1 cellular context compared by ENCODE assay signal in the genomic region with DNA sequence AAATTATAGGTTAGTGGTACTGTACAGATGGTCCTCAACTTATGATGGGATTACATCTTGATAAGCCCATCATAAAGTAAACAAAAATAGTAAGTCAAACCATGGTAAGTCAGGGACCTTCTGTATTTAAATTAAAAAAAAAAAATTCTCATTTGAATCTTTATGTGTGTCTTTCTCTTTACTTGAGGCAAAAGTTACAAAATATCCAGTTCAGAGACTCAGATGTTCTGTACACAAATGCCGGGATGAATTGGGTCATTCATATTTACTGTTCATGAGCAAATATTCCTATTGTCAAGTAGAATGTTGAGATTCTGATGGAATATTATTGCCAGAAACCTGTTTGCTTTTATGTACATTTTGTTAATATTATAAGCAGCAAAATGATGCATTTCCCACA.
TF ChIP-seq lines count a peak whose summit lies in the region.

No MANE protein-coding gene starts in this region.

TF ChIP-seq in HepG2, 621 proteins besides CTCF, POLR2A, EP300 and RAD21 (continues in another document):
- no peak for TF ChIP-seq EED (CRISPR knock-in tag; IDR thresholded peaks at IDR 0.05)
- TF ChIP-seq MED1 (CRISPR knock-in tag; IDR thresholded peaks at IDR 0.05) = peak; percentile 35; the same call in 1 of the 2 replicates
- TF ChIP-seq RERE (CRISPR knock-in tag; IDR thresholded peaks at IDR 0.05; ENCODE audit: low read depth) = peak; percentile 56; the same call in 1 of the 2 replicates
- TF ChIP-seq FOXJ3 (CRISPR knock-in tag; IDR thresholded peaks at IDR 0.05; ENCODE audit: borderline replicate concordance) = peak; percentile 66; the same call in 1 of the 2 replicates
- TF ChIP-seq NR1H2 (CRISPR knock-in tag; IDR thresholded peaks at IDR 0.05; ENCODE audit: borderline replicate concordance, low read depth) = no peak
- no peak for TF ChIP-seq AGO1 (IDR thresholded peaks at IDR 0.05; ENCODE audit: low read depth, low read length, poor library complexity, severe bottlenecking)
- TF ChIP-seq ELF3 (CRISPR knock-in tag; IDR thresholded peaks at IDR 0.05) = 0 out of 2 replicates have a peak, but pooled peaks have one; percentile 13
- TF ChIP-seq NR2F6 (IDR thresholded peaks at IDR 0.05) = 0 out of 2 replicates have a peak, but pooled peaks have one; percentile 14
- TF ChIP-seq NR2F6 (CRISPR knock-in tag; IDR thresholded peaks at IDR 0.05) = 0 out of 2 replicates have a peak, but pooled peaks have one; percentile 30
- TF ChIP-seq ZNF468 (CRISPR knock-in tag; IDR thresholded peaks at IDR 0.05) = no peak
- peak; percentile 57 for TF ChIP-seq NCOA2 (CRISPR knock-in tag; IDR thresholded peaks at IDR 0.05)
- 0 out of 2 replicates have a peak, but pooled peaks have one; percentile 31 for TF ChIP-seq NFIC (IDR thresholded peaks at IDR 0.05; ENCODE audit: low read length)
- TF ChIP-seq ZNF777 (CRISPR knock-in tag; IDR thresholded peaks at IDR 0.05) = 0 out of 2 replicates have a peak, but pooled peaks have one; percentile 30
- 0 out of 2 replicates have a peak, but pooled peaks have one; percentile 72 for TF ChIP-seq NKX3-1 (CRISPR knock-in tag; IDR thresholded peaks at IDR 0.05)
- TF ChIP-seq TCF7L2 (IDR thresholded peaks at IDR 0.05; ENCODE audit: low read depth, low read length) = 0 out of 2 replicates have a peak, but pooled peaks have one; percentile 32
- no peak for TF ChIP-seq ZFX (CRISPR knock-in tag; IDR thresholded peaks at IDR 0.05; ENCODE audit: low read depth)
- TF ChIP-seq RCOR2 (CRISPR knock-in tag; IDR thresholded peaks at IDR 0.05) = 0 out of 2 replicates have a peak, but pooled peaks have one; percentile 36
- no peak for TF ChIP-seq ZNF660 (CRISPR knock-in tag; IDR thresholded peaks at IDR 0.05; ENCODE audit: borderline replicate concordance, low read depth)
- TF ChIP-seq, protein P1, sequence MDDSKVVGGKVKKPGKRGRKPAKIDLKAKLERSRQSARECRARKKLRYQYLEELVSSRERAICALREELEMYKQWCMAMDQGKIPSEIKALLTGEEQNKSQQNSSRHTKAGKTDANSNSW (CRISPR knock-in tag; IDR thresholded peaks at IDR 0.05; ENCODE audit: borderline replicate concordance) = no peak
- TF ChIP-seq HNF4A (CRISPR knock-in tag; IDR thresholded peaks at IDR 0.05) = 0 out of 2 replicates have a peak, but pooled peaks have one; percentile 20
- TF ChIP-seq ATF4 (CRISPR knock-in tag; IDR thresholded peaks at IDR 0.05) = 0 out of 4 replicates have a peak, but pooled peaks of 1 of the 2 experiments have one; percentile 20
- TF ChIP-seq RARA (CRISPR knock-in tag; IDR thresholded peaks at IDR 0.05) = peak; percentile 48
- 0 out of 2 replicates have a peak, but pooled peaks have one; percentile 6 for TF ChIP-seq TFAP4 (IDR thresholded peaks at IDR 0.05; ENCODE audit: borderline replicate concordance, low read depth)
- TF ChIP-seq ZNF333 (CRISPR knock-in tag; IDR thresholded peaks at IDR 0.05; ENCODE audit: borderline replicate concordance) = no peak
- 0 out of 2 replicates have a peak, but pooled peaks have one; percentile 25 for TF ChIP-seq POGZ (CRISPR knock-in tag; IDR thresholded peaks at IDR 0.05)
- TF ChIP-seq KLF6 (CRISPR knock-in tag; IDR thresholded peaks at IDR 0.05) = no peak
- TF ChIP-seq, protein P2, sequence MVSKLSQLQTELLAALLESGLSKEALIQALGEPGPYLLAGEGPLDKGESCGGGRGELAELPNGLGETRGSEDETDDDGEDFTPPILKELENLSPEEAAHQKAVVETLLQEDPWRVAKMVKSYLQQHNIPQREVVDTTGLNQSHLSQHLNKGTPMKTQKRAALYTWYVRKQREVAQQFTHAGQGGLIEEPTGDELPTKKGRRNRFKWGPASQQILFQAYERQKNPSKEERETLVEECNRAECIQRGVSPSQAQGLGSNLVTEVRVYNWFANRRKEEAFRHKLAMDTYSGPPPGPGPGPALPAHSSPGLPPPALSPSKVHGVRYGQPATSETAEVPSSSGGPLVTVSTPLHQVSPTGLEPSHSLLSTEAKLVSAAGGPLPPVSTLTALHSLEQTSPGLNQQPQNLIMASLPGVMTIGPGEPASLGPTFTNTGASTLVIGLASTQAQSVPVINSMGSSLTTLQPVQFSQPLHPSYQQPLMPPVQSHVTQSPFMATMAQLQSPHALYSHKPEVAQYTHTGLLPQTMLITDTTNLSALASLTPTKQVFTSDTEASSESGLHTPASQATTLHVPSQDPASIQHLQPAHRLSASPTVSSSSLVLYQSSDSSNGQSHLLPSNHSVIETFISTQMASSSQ (IDR thresholded peaks at IDR 0.05; ENCODE audit: low read depth) = no peak
- TF ChIP-seq, protein P2 (CRISPR knock-in tag; IDR thresholded peaks at IDR 0.05; ENCODE audit: borderline replicate concordance) = 0 out of 2 replicates have a peak, but pooled peaks have one; percentile 23
- TF ChIP-seq SOX13 (IDR thresholded peaks at IDR 0.05) = no peak; the same call in 1 of the 2 replicates
- peak in 1 of 2 experiments; percentile 85; a peak in 2 of 4 replicates for TF ChIP-seq SOX13 (CRISPR knock-in tag; conservative IDR thresholded peaks at IDR 0.05 in 1 of 2, IDR thresholded peaks at IDR 0.05 in 1 of 2)
- TF ChIP-seq SAP130 (CRISPR knock-in tag; IDR thresholded peaks at IDR 0.05; ENCODE audit: low read depth) = peak; percentile 39; the same call in 1 of the 2 replicates
- TF ChIP-seq, protein P3, sequence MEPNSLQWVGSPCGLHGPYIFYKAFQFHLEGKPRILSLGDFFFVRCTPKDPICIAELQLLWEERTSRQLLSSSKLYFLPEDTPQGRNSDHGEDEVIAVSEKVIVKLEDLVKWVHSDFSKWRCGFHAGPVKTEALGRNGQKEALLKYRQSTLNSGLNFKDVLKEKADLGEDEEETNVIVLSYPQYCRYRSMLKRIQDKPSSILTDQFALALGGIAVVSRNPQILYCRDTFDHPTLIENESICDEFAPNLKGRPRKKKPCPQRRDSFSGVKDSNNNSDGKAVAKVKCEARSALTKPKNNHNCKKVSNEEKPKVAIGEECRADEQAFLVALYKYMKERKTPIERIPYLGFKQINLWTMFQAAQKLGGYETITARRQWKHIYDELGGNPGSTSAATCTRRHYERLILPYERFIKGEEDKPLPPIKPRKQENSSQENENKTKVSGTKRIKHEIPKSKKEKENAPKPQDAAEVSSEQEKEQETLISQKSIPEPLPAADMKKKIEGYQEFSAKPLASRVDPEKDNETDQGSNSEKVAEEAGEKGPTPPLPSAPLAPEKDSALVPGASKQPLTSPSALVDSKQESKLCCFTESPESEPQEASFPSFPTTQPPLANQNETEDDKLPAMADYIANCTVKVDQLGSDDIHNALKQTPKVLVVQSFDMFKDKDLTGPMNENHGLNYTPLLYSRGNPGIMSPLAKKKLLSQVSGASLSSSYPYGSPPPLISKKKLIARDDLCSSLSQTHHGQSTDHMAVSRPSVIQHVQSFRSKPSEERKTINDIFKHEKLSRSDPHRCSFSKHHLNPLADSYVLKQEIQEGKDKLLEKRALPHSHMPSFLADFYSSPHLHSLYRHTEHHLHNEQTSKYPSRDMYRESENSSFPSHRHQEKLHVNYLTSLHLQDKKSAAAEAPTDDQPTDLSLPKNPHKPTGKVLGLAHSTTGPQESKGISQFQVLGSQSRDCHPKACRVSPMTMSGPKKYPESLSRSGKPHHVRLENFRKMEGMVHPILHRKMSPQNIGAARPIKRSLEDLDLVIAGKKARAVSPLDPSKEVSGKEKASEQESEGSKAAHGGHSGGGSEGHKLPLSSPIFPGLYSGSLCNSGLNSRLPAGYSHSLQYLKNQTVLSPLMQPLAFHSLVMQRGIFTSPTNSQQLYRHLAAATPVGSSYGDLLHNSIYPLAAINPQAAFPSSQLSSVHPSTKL (CRISPR knock-in tag; IDR thresholded peaks at IDR 0.05) = peak; percentile 82
- TF ChIP-seq HNF4G (IDR thresholded peaks at IDR 0.05; ENCODE audit: borderline replicate concordance, low read depth, low read length) = no peak
- TF ChIP-seq HNF4G (CRISPR knock-in tag; IDR thresholded peaks at IDR 0.05; ENCODE audit: borderline replicate concordance, low read depth) = no peak
- peak; percentile 69; the same call in 1 of the 2 replicates for TF ChIP-seq BRCA1 (CRISPR knock-in tag; IDR thresholded peaks at IDR 0.05)
- peak; percentile 77; the same call in 1 of the 2 replicates for TF ChIP-seq SOX5 (CRISPR knock-in tag; IDR thresholded peaks at IDR 0.05; ENCODE audit: borderline replicate concordance)
- peak; percentile 43; the same call in 1 of the 2 replicates for TF ChIP-seq CREB3 (CRISPR knock-in tag; IDR thresholded peaks at IDR 0.05)
- no peak for TF ChIP-seq ESRRA (CRISPR knock-in tag; IDR thresholded peaks at IDR 0.05; ENCODE audit: low read depth)
- TF ChIP-seq SP140L (CRISPR knock-in tag; IDR thresholded peaks at IDR 0.05; ENCODE audit: borderline replicate concordance) = no peak
